ENCODE assay signal across 19 cellular contexts in genomic region chr1:51966559-51966958, GRCh38. TPM values are rescaled to one million over a fixed set of nuclear protein-coding genes. Genes with fewer than 3 reads are reported as not detected.
DNase-seq lines count a peak whose midpoint lies in the region; ATAC-seq, FAIRE-seq and TF ChIP-seq lines count a peak whose summit lies in the region.
"Had no signal": no experiment of that assay in that cellular context is flagged by ENCODE, and none has a peak within 500 bp of the region (broad histone marks: within the 10 kb centered on the region; RNA-seq: fewer than 3 reads in every experiment).

No MANE protein-coding gene starts in this region.

- no peaks in the 10 kb centered on the region for H3K9me3 ChIP-seq in cardiac muscle cell (ENCODE audit: low read depth)
- no peaks in the 10 kb centered on the region for H3K9me3 ChIP-seq in endothelial cell of umbilical vein (replicated peaks; ENCODE audit: control insufficient read depth, insufficient read depth, low read length)
- H3K9me3 ChIP-seq: BLaER1 treated with 17β-estradiol and CSF1 and Interleukin-3, amounts not matched to agents 10 nM and 100 nM; Peyer's patch had no signal

- intact Hi-C loops in Right ventricle myocardium inferior (cut with DNase I), result no loop called here
- intact Hi-C loops in endothelial cell of umbilical vein (cut with micrococcal nuclease), result no loop called here
- intact Hi-C loops in activated T-helper 2 cell treated with anti-CD3 and anti-CD28 coated beads, Interferon-gamma antibody, Interleukin-2, Interleukin-4, amounts not matched to agents 10 μg/mL and 5 μg/mL and 100 μg/mL, durations not matched to agents 14 hours and 24 hours and 36 hours (cut with micrococcal nuclease), result no loop called here

- dilution Hi-C loops in endothelial cell of umbilical vein (cut with MboI; ENCODE audit: extremely low pct_ligation_motif_present, low sequenced_read_pairs), result no loop called here

- no peak overlapping the region for H2AFZ ChIP-seq in endothelial cell of umbilical vein (ENCODE audit: low read depth, low read length)

- H3K27ac Mint-ChIP-seq in activated T-helper 2 cell treated with anti-CD3 and anti-CD28 coated beads, Interferon-gamma antibody, Interleukin-2, Interleukin-4, amounts not matched to agents 10 μg/mL and 5 μg/mL and 100 μg/mL, durations not matched to agents 14 hours and 24 hours and 36 hours, result no peak overlapping the region

- H3K27ac ChIP-seq in cardiac muscle cell (peak overlapping the region; percentile 20), endothelial cell of umbilical vein (ENCODE audit: insufficient read depth, low read depth, low read length) (no peak overlapping the region)
- H3K27ac ChIP-seq: BLaER1 treated with 17β-estradiol and CSF1 and Interleukin-3, amounts not matched to agents 10 nM and 100 nM; Peyer's patch had no signal

- TF ChIP-seq CTCF in cardiac muscle cell (IDR thresholded peaks at IDR 0.05; ENCODE audit: low read depth, low read length), result no peak
- no peak for TF ChIP-seq CTCF in endothelial cell of umbilical vein (IDR thresholded peaks at IDR 0.05; ENCODE audit: extremely low read depth in 1 of 2, insufficient read depth in 1 of 2, low read depth in 1 of 2, low read length in 2 of 2)

- H3K9me1 ChIP-seq in endothelial cell of umbilical vein (replicated peaks; ENCODE audit: control insufficient read depth, extremely low read depth, insufficient read depth, low read length), result no peaks in the 10 kb centered on the region

- H3K4me1 ChIP-seq in cardiac muscle cell (ENCODE audit: low read depth), result peaks cover 9% of the 10 kb centered on the region
- peaks cover 21% of the 10 kb centered on the region for H3K4me1 ChIP-seq in endothelial cell of umbilical vein (ENCODE audit: control insufficient read depth, extremely low read depth, insufficient read depth, low read length)
- H3K4me1 ChIP-seq: Peyer's patch had no signal

- H3K4me3 ChIP-seq in cardiac muscle cell, result no peak overlapping the region
- H3K4me3 ChIP-seq in endothelial cell of umbilical vein (replicated peaks in 1 of 3; ENCODE audit: insufficient read depth in 1 of 3, low read depth in 1 of 3, low read length in 3 of 3), result no peak overlapping the region
- H3K4me3 ChIP-seq: BLaER1 treated with 17β-estradiol and CSF1 and Interleukin-3, amounts not matched to agents 10 nM and 100 nM; Peyer's patch had no signal

- POLR2A ChIA-PET in endothelial cell of umbilical vein (lab: Charles Lee), result no interaction called here

- no peaks in the 10 kb centered on the region for H3K27me3 ChIP-seq in cardiac muscle cell
- H3K27me3 ChIP-seq in endothelial cell of umbilical vein (ENCODE audit: control insufficient read depth in 2 of 2, insufficient read depth in 2 of 2, low read length in 2 of 2), result no peaks in the 10 kb centered on the region
- H3K27me3 ChIP-seq: Peyer's patch had no signal

- CTCF ChIA-PET in endothelial cell of umbilical vein (lab: Charles Lee), result interaction anchor here (0.8 to 2.0 kb wide), 3 partner anchors 9 to 70 kb away, joined by 3 to 6 read pairs (median 5); no protein-coding TSS in a partner anchor

- H3K36me3 Mint-ChIP-seq in activated T-helper 2 cell treated with anti-CD3 and anti-CD28 coated beads, Interferon-gamma antibody, Interleukin-2, Interleukin-4, amounts not matched to agents 10 μg/mL and 5 μg/mL and 100 μg/mL, durations not matched to agents 14 hours and 24 hours and 36 hours (ENCODE audit: low read depth), result no peaks in the 10 kb centered on the region
- H3K36me3 Mint-ChIP-seq: CD8-positive, alpha-beta memory T cell had no signal

- no peak for TF ChIP-seq POLR2A in endothelial cell of umbilical vein (IDR thresholded peaks at IDR 0.05; ENCODE audit: low read depth, low read length)

- FAIRE-seq in endothelial cell of umbilical vein (lab: Jason Lieb, UNC), result no peak
- FAIRE-seq: A204.1, G401.6 had no signal

- no peaks in the 10 kb centered on the region for H3K79me2 ChIP-seq in endothelial cell of umbilical vein (ENCODE audit: control insufficient read depth, insufficient read depth, low read length)

- DNase-seq in cardiac muscle cell (ENCODE audit: low read depth in 1 of 2, low spot score in 1 of 2), result peak; percentile 28 to 29
- no peak for DNase-seq in Right ventricle myocardium inferior (ENCODE audit: missing footprints)
- DNase-seq in OCI-M1 (lab: John Stamatoyannopoulos, UW), result peak; percentile 48
- peak; percentile 21 for DNase-seq in endothelial cell of umbilical vein (ENCODE audit: low read depth, low spot score)
- DNase-seq in activated effector memory CD4-positive, alpha-beta T cell treated with anti-CD3 and anti-CD28 coated beads, Interleukin-2, amount 50 U/mL, for 16 hours, result no peak
- no peak for DNase-seq in activated T-helper 2 cell treated with anti-CD3 and anti-CD28 coated beads, Interferon-gamma antibody, Interleukin-2, Interleukin-4, amounts not matched to agents 10 μg/mL and 5 μg/mL and 100 μg/mL, durations not matched to agents 14 hours and 24 hours and 36 hours (ENCODE audit: low spot score)
- DNase-seq: CD8-positive, alpha-beta memory T cell; DND-41; HCEC 1CT; KG1; NCI-H1694; NCI-H446; NCI-H774; Peyer's patch; SHP77 had no signal

- H3K9me3 Mint-ChIP-seq in activated T-helper 2 cell treated with anti-CD3 and anti-CD28 coated beads, Interferon-gamma antibody, Interleukin-2, Interleukin-4, amounts not matched to agents 10 μg/mL and 5 μg/mL and 100 μg/mL, durations not matched to agents 14 hours and 24 hours and 36 hours, result no peaks in the 10 kb centered on the region
- H3K9me3 Mint-ChIP-seq: CD8-positive, alpha-beta memory T cell had no signal

- ATAC-seq in Right ventricle myocardium inferior (no peak), HG02588 (IDR thresholded peaks at IDR 0.05; ENCODE audit: unreplicated experiment) (no peak)

- no peaks in the 10 kb centered on the region for H3K27me3 Mint-ChIP-seq in activated T-helper 2 cell treated with anti-CD3 and anti-CD28 coated beads, Interferon-gamma antibody, Interleukin-2, Interleukin-4, amounts not matched to agents 10 μg/mL and 5 μg/mL and 100 μg/mL, durations not matched to agents 14 hours and 24 hours and 36 hours (ENCODE audit: low read depth)

- H4K20me1 ChIP-seq in endothelial cell of umbilical vein (replicated peaks; ENCODE audit: control insufficient read depth, extremely low read depth, insufficient read depth, low read length), result no peaks in the 10 kb centered on the region
- H4K20me1 ChIP-seq: BLaER1 treated with 17β-estradiol and CSF1 and Interleukin-3, amounts not matched to agents 10 nM and 100 nM had no signal

- H3K4me1 Mint-ChIP-seq in activated T-helper 2 cell treated with anti-CD3 and anti-CD28 coated beads, Interferon-gamma antibody, Interleukin-2, Interleukin-4, amounts not matched to agents 10 μg/mL and 5 μg/mL and 100 μg/mL, durations not matched to agents 14 hours and 24 hours and 36 hours (ENCODE audit: low read depth), result no peaks in the 10 kb centered on the region
- H3K4me1 Mint-ChIP-seq: CD8-positive, alpha-beta memory T cell had no signal

- H3K4me2 ChIP-seq in endothelial cell of umbilical vein (ENCODE audit: insufficient read depth, low read length), result no peak overlapping the region

- H3K4me3 Mint-ChIP-seq in activated T-helper 2 cell treated with anti-CD3 and anti-CD28 coated beads, Interferon-gamma antibody, Interleukin-2, Interleukin-4, amounts not matched to agents 10 μg/mL and 5 μg/mL and 100 μg/mL, durations not matched to agents 14 hours and 24 hours and 36 hours (ENCODE audit: low read depth), result no peak overlapping the region
- H3K4me3 Mint-ChIP-seq: CD8-positive, alpha-beta memory T cell had no signal

- BruUV-seq in endothelial cell of umbilical vein (replicated peaks; lab: Mats Ljungman, UMichigan), result no TSS peak

- H3K36me3 ChIP-seq in cardiac muscle cell, result no peaks in the 10 kb centered on the region
- H3K36me3 ChIP-seq in endothelial cell of umbilical vein (ENCODE audit: control insufficient read depth in 2 of 2, extremely low read depth in 1 of 2, insufficient read depth in 2 of 2, low read length in 2 of 2), result no peaks in the 10 kb centered on the region
- H3K36me3 ChIP-seq: BLaER1 treated with 17β-estradiol and CSF1 and Interleukin-3, amounts not matched to agents 10 nM and 100 nM; Peyer's patch had no signal

- H3K9ac ChIP-seq in endothelial cell of umbilical vein (replicated peaks; ENCODE audit: extremely low read depth, insufficient read depth, low read length), result no peak overlapping the region
- H3K9ac ChIP-seq: BLaER1 treated with 17β-estradiol and CSF1 and Interleukin-3, amounts not matched to agents 10 nM and 100 nM had no signal

TF ChIP-seq in endothelial cell of umbilical vein, 7 proteins besides CTCF, POLR2A, EP300 and RAD21:
- no peak for TF ChIP-seq EZH2 (IDR thresholded peaks at IDR 0.05; ENCODE audit: borderline replicate concordance, low read depth, low read length, severe bottlenecking)
- no peak for TF ChIP-seq JUN (IDR thresholded peaks at IDR 0.05; ENCODE audit: borderline replicate concordance, insufficient read depth, insufficient read length, low read depth)
- no peak for TF ChIP-seq POLR2AphosphoS5 (IDR thresholded peaks at IDR 0.05; ENCODE audit: insufficient read depth, low read depth, low read length)
- TF ChIP-seq MYC (IDR thresholded peaks at IDR 0.05; ENCODE audit: low read depth, low read length), result no peak
- no peak for TF ChIP-seq MAX (IDR thresholded peaks at IDR 0.05; ENCODE audit: insufficient read depth, insufficient read length)
- no peak for TF ChIP-seq FOS (IDR thresholded peaks at IDR 0.05; ENCODE audit: borderline replicate concordance, insufficient read depth, low read length)
- no peak for TF ChIP-seq GATA2 (IDR thresholded peaks at IDR 0.05; ENCODE audit: insufficient read depth, insufficient read length, low read depth, low read length)

RNA-seq across cellular contexts. Expression of gene RAB3B, which starts 23.9 kb away (rescaled TPM):
- total RNA-seq in cardiac muscle cell (2.7 and 6.9 TPM in 2 replicates), Right ventricle myocardium inferior (not detected), endothelial cell of umbilical vein (10.4 and 11.9 TPM in 2 replicates)
- polyA plus RNA-seq in cardiac muscle cell (1.5 and 4.2 TPM in 2 replicates), endothelial cell of umbilical vein (3.7 and 4.1 TPM in 2 replicates)
- 5.3 and 5.9 TPM in 2 replicates for polyA plus RNA-seq in endothelial cell of umbilical vein (2011; cell fraction: cytosol; rRNA removed)
- 4.6 and 4.8 TPM in 2 replicates for polyA plus RNA-seq in endothelial cell of umbilical vein (2011; cell fraction: nucleus; rRNA removed)
- 26.3 and 29.0 TPM in 2 replicates for polyA plus RNA-seq in endothelial cell of umbilical vein (2012)
- polyA minus RNA-seq in endothelial cell of umbilical vein, result 13.1 and 14.5 TPM in 2 replicates
- not detected for polyA minus RNA-seq in endothelial cell of umbilical vein (2011; cell fraction: cytosol; rRNA and poly(A)+ RNA removed)
- 4.3 and 6.6 TPM in 2 replicates for polyA minus RNA-seq in endothelial cell of umbilical vein (2011; cell fraction: nucleus; rRNA and poly(A)+ RNA removed)
- 0.07 and 0.09 TPM in 2 replicates for total RNA-seq in activated T-helper 2 cell treated with anti-CD3 and anti-CD28 coated beads, Interferon-gamma antibody, Interleukin-2, Interleukin-4, amounts not matched to agents 10 μg/mL and 5 μg/mL and 100 μg/mL, durations not matched to agents 14 hours and 24 hours and 36 hours

Comparison
In these comparisons a context has a peak if more than half of its experiments do, and no peak if none do; other contexts are left out.
1. DNase-seq: peak in cardiac muscle cell (2 of 2), OCI-M1 (single experiment) and endothelial cell of umbilical vein (single experiment); none in Right ventricle myocardium inferior (single experiment), activated effector memory CD4-positive, alpha-beta T cell treated with anti-CD3 and anti-CD28 coated beads, Interleukin-2, amount 50 U/mL, for 16 hours (single experiment) and activated T-helper 2 cell treated with anti-CD3 and anti-CD28 coated beads, Interferon-gamma antibody, Interleukin-2, Interleukin-4, amounts not matched to agents 10 μg/mL and 5 μg/mL and 100 μg/mL, durations not matched to agents 14 hours and 24 hours and 36 hours (single experiment).